Comparison of ENCODE assay signal across 15 cellular contexts in the genomic region with DNA sequence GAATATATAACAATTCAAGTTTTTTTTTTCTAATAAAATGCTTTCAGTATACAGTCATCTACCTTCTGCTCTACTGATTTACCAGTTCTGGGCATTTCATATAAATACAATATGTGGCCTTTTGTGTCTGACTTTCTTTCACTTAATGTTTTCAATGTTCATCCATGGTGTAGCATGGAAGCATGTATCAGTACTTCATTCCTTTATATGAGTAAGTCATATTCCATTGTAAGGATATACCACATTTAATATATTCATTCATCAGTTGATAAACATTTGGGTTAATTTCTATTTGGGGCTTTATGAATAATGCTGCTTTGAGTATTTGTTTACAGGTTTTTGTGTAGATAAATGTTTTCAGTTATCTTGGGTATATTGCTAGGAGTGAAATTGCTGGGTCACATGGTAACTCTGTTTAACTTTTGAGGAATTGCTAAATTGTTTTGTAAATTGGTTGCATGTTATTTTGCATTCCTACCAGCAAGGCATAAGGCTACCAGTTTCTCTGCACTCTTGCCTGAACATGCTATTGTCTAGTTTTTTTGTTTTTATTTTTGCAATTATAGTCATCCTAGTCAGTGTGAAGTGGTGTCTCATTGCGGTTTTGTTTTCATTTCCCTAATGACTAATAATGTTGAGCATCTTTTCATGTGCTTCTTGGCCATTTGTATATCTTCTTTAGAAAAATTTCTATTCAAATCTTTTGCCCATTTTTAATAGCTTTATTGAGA.
DNase-seq lines count a peak whose midpoint lies in the region; ATAC-seq and TF ChIP-seq lines count a peak whose summit lies in the region.
"Had no signal": no experiment of that assay in that cellular context is flagged by ENCODE, and none has a peak within 500 bp of the region (broad histone marks: within the 10 kb centered on the region; RNA-seq: fewer than 3 reads in every experiment).

No MANE protein-coding gene starts in this region.

- no peaks in the 10 kb centered on the region for H3K36me3 ChIP-seq in right atrium auricular region
- H3K36me3 ChIP-seq in testis (ENCODE audit: low read depth, missing control alignments) = no peaks in the 10 kb centered on the region
- H3K36me3 ChIP-seq: ascending aorta had no signal

- no peaks in the 10 kb centered on the region for H3K27me3 ChIP-seq in right atrium auricular region
- H3K27me3 ChIP-seq in testis = no peaks in the 10 kb centered on the region
- H3K27me3 ChIP-seq: ascending aorta had no signal

- H3K4me3 ChIP-seq in epithelial cell of esophagus (ENCODE audit: low read length) = no peak overlapping the region
- no peak overlapping the region for H3K4me3 ChIP-seq in right atrium auricular region
- no peak overlapping the region for H3K4me3 ChIP-seq in testis
- H3K4me3 ChIP-seq: ascending aorta had no signal

- TF ChIP-seq POLR2A in testis (IDR thresholded peaks at IDR 0.05) = no peak

- WGBS in testis, 2 donors = 92 to 100% methylated on average over 1 of the region's 1 CpG

- H3K9me3 ChIP-seq in right atrium auricular region = no peaks in the 10 kb centered on the region
- H3K9me3 ChIP-seq in testis = no peaks in the 10 kb centered on the region
- H3K9me3 ChIP-seq: ascending aorta had no signal

- DNase-seq in epithelial cell of esophagus (ENCODE audit: low read depth) = peak; percentile 93
- no peak for DNase-seq in right atrium auricular region (ENCODE audit: low spot score)
- no peak for DNase-seq in testis
- DNase-seq in NCI-H2029 (lab: John Stamatoyannopoulos, UW) = no peak
- no peak for DNase-seq in GM20000 (ENCODE audit: low spot score)
- DNase-seq: activated CD4-positive, alpha-beta T cell treated with anti-CD3 and anti-CD28 coated beads for 4 hours; effector memory CD4-positive, alpha-beta T cell; PC-3; right cardiac atrium; stimulated activated CD4-positive, alpha-beta T cell treated with anti-CD3 and anti-CD28 coated beads, Interleukin-4, amount 100 ng/mL, for 24 hours; stimulated activated naive CD8-positive, alpha-beta T cell treated with anti-CD3 and anti-CD28 coated beads, Interleukin-15, Interleukin-2, amounts not matched to agents 100 U/mL and 50 U/mL, for 24 hours had no signal

- TF ChIP-seq CTCF in epithelial cell of esophagus (IDR thresholded peaks at IDR 0.05; ENCODE audit: insufficient read depth, low read depth, low read length, missing control alignments) = peak; percentile 74
- TF ChIP-seq CTCF in right atrium auricular region (IDR thresholded peaks at IDR 0.05) = no peak
- TF ChIP-seq CTCF in testis (IDR thresholded peaks at IDR 0.05) = no peak
- no peak for TF ChIP-seq CTCF in GM20000 (IDR thresholded peaks at IDR 0.05; ENCODE audit: extremely low read depth, missing control alignments)

- intact Hi-C loops in testis (cut with DNase I; ENCODE audit: low total_unique reads) = no loop called here

- H3K27ac ChIP-seq in right atrium auricular region = no peak overlapping the region
- no peak overlapping the region for H3K27ac ChIP-seq in testis
- H3K27ac ChIP-seq: ascending aorta had no signal

- ATAC-seq in GM18858 (IDR thresholded peaks at IDR 0.05; ENCODE audit: unreplicated experiment) (peak; percentile 63), GM21723 (IDR thresholded peaks at IDR 0.05; ENCODE audit: unreplicated experiment) (peak; percentile 90), HG03521 (IDR thresholded peaks at IDR 0.05; ENCODE audit: unreplicated experiment) (peak; percentile 74)
- ATAC-seq: PC-3; right cardiac atrium; stimulated activated naive CD8-positive, alpha-beta T cell treated with anti-CD3 and anti-CD28 coated beads, Interleukin-15, Interleukin-2, amounts not matched to agents 100 U/mL and 50 U/mL, for 24 hours had no signal

- H3K4me1 ChIP-seq in right atrium auricular region = no peaks in the 10 kb centered on the region
- H3K4me1 ChIP-seq in testis = no peaks in the 10 kb centered on the region
- H3K4me1 ChIP-seq: ascending aorta had no signal
